11 cellular contexts compared by ENCODE assay signal in the genomic region with DNA sequence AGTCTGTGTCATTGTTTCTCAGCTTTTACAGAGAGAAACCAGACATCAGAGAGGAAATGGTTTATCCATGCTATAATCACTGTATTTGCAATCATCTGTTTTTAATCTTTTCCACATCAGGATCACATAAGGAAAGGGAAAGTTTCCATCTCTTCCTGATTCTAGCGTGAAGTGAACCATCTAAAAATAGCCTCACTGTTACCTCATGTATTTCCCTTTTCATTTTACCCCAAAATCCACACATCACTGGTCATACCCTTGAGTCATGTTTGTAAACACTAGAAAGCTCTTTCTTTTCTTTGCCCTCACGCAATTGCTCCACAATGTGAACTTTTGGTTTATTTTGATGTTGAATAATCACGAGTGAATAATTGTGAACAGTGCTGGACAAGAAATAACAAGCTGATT.
DNase-seq lines count a peak whose midpoint lies in the region; ATAC-seq and TF ChIP-seq lines count a peak whose summit lies in the region.
"Had no signal": no experiment of that assay in that cellular context is flagged by ENCODE, and none has a peak within 500 bp of the region (broad histone marks: within the 10 kb centered on the region; RNA-seq: fewer than 3 reads in every experiment).

No MANE protein-coding gene starts in this region.

- intact Hi-C loops in sciatic nerve (cut with DNase I) (no loop called here), left ventricle myocardium superior (cut with micrococcal nuclease) (no loop called here)

- DNase-seq in DMS53 (lab: John Stamatoyannopoulos, UW) (peak; percentile 94), SHP77 (lab: John Stamatoyannopoulos, UW) (peak; percentile 16 to 19), fibroblast of peridontal ligament (ENCODE audit: extremely low read depth) (peak; percentile 100), sciatic nerve (ENCODE audit: low spot score) (no peak), GM10266 (ENCODE audit: extremely low spot score) (no peak), pons (ENCODE audit: low spot score) (no peak), left ventricle myocardium superior (no peak)
- DNase-seq: effector memory CD4-positive, alpha-beta T cell; NCI-H446 treated with DMSO at 0.1 percent for 48 hours; testis had no signal

- no peak for TF ChIP-seq CTCF in GM10266 (IDR thresholded peaks at IDR 0.05; ENCODE audit: control insufficient read depth, insufficient read depth, low read depth, missing control alignments)

- ATAC-seq in sciatic nerve (peak; percentile 91), GM21529 (IDR thresholded peaks at IDR 0.05; ENCODE audit: unreplicated experiment) (no peak), left ventricle myocardium superior (no peak)

Comparison
In these comparisons a context has a peak if more than half of its experiments do, and no peak if none do; other contexts are left out.
1. DNase-seq: peak in DMS53 (single experiment), SHP77 (2 of 2) and fibroblast of peridontal ligament (single experiment); none in sciatic nerve (single experiment), GM10266 (single experiment), pons (single experiment) and left ventricle myocardium superior (single experiment).